In genomic region chr6:26025047-26025893, GRCh38 we compare ENCODE assay signal across 8 cellular contexts.
DNase-seq lines count a peak whose midpoint lies in the region; ATAC-seq and TF ChIP-seq lines count a peak whose summit lies in the region.

No MANE protein-coding gene starts in this region.

- no peak for ATAC-seq in GM18909 (IDR thresholded peaks at IDR 0.05; ENCODE audit: poor library complexity, unreplicated experiment)

- peak overlapping the region; percentile 84 for H3K4me2 ChIP-seq in neural progenitor cell

- H3K9me3 ChIP-seq in neural progenitor cell (ENCODE audit: low read depth), result no peaks in the 10 kb centered on the region

- H3F3A ChIP-seq in neural progenitor cell (ENCODE audit: low read depth), result peaks cover 76% of the 10 kb centered on the region

- H3K4me1 Mint-ChIP-seq in neural progenitor cell, result peaks cover 72% of the 10 kb centered on the region

- no peak overlapping the region for H3K27ac ChIP-seq in neural progenitor cell

- no peak overlapping the region for H3K9ac ChIP-seq in neural progenitor cell

- no peaks in the 10 kb centered on the region for H3K9me3 Mint-ChIP-seq in neural progenitor cell

- H3K4me3 ChIP-seq in epithelial cell of esophagus (ENCODE audit: low read length) (no peak overlapping the region), neural progenitor cell (peak overlapping the region; percentile 64)

- peaks cover 45% of the 10 kb centered on the region for H3K4me1 ChIP-seq in neural progenitor cell

- peak; percentile 88 for DNase-seq in ELR (ENCODE audit: low read depth)
- peak; percentile 55 for DNase-seq in RPMI8226
- peak; percentile 65 for DNase-seq in epithelial cell of esophagus (ENCODE audit: low read depth)
- DNase-seq in neural progenitor cell (ENCODE audit: low spot score), result no peak
- no peak for DNase-seq in NCI-H510A treated with DMSO at 0.1 percent for 48 hours (lab: John Stamatoyannopoulos, UW)
- no peak for DNase-seq in medulla oblongata (ENCODE audit: extremely low spot score)
- DNase-seq in NK-92 treated with Interleukin-12 subunit alpha and Interleukin-12 subunit beta, amount 100 ng/mL, for 24 hours (lab: John Stamatoyannopoulos, UW), result no peak

- no peaks in the 10 kb centered on the region for H3K79me2 ChIP-seq in neural progenitor cell (ENCODE audit: low read depth)

- H3K36me3 Mint-ChIP-seq in neural progenitor cell, result peaks cover 2% of the 10 kb centered on the region

- peaks cover 6% of the 10 kb centered on the region for H3K27me3 Mint-ChIP-seq in neural progenitor cell (ENCODE audit: insufficient read depth, low read depth)

- TF ChIP-seq CTCF in epithelial cell of esophagus (IDR thresholded peaks at IDR 0.05; ENCODE audit: insufficient read depth, low read depth, low read length, missing control alignments) (no peak), neural progenitor cell (IDR thresholded peaks at IDR 0.05) (no peak)

- peaks cover 7% of the 10 kb centered on the region for H4K20me1 ChIP-seq in neural progenitor cell (ENCODE audit: low read depth)

- H3K27me3 ChIP-seq in neural progenitor cell, result no peaks in the 10 kb centered on the region

- peak overlapping the region; percentile 99 for H3K27ac Mint-ChIP-seq in neural progenitor cell

- H3K36me3 ChIP-seq in neural progenitor cell, result no peaks in the 10 kb centered on the region

- peak overlapping the region; percentile 97 for H3K4me3 Mint-ChIP-seq in neural progenitor cell

- H2AFZ ChIP-seq in neural progenitor cell (replicated peaks), result no peak overlapping the region

Comparison
In these comparisons a context has a peak if more than half of its experiments do, and no peak if none do; other contexts are left out.
1. DNase-seq: peak in ELR (single experiment), RPMI8226 (single experiment) and epithelial cell of esophagus (single experiment); none in neural progenitor cell (single experiment), NCI-H510A treated with DMSO at 0.1 percent for 48 hours (single experiment), medulla oblongata (single experiment) and NK-92 treated with Interleukin-12 subunit alpha and Interleukin-12 subunit beta, amount 100 ng/mL, for 24 hours (single experiment).